Comparison of ENCODE assay signal across 1 cellular context in the genomic region with DNA sequence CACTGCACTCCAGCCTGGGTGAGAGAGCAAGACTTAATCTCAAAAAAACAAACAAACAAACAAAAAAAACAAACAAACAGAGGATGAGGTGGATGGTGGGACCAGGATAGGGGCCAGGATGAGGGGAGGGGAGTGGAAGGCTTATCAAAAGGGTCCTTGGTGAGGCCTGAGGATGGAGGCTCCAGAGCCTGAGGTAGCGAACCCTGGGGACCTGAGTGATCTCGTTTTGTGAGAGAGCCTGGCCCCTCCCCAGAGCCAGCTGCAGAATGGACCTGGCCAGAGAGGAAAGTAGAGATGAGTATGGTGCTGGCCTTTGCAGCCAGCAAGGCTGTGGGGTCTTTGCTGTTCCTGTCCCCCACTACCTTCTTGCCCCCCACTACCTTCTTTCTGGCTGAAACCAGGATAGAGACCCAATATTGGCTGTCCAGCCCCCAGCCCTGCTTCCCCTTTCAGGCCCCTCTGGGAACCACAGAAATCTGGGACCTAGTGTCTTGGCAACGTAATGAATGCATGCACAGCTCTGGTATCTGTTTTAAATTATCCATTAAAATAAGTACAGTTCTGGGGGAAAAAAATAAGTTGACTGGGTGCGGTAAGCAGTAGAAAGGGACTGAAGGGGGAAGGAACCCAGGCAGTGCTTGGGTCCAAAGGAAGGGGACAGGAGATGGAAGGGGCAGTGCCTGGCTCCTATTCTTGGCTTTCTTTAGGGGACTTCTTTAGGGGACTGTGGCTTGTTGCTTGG.
A peak's percentile ranks its signal among the peaks of the same experiment; 100 is the strongest.
TF ChIP-seq lines count a peak whose summit lies in the region.

No MANE protein-coding gene starts in this region.

TF ChIP-seq in SK-N-SH, 30 proteins besides CTCF, POLR2A, EP300 and RAD21 (continued from another document):
- no peak for TF ChIP-seq ZBTB33 (IDR thresholded peaks at IDR 0.05; ENCODE audit: borderline replicate concordance, low read depth)
- 0 out of 2 replicates have a peak, but pooled peaks have one; percentile 6 for TF ChIP-seq SMC3 (IDR thresholded peaks at IDR 0.05; ENCODE audit: low read depth, low read length)
- TF ChIP-seq FOXJ3 (CRISPR knock-in tag; IDR thresholded peaks at IDR 0.05), result no peak
